ENCODE assay signal across 1 cellular context in the genomic region with DNA sequence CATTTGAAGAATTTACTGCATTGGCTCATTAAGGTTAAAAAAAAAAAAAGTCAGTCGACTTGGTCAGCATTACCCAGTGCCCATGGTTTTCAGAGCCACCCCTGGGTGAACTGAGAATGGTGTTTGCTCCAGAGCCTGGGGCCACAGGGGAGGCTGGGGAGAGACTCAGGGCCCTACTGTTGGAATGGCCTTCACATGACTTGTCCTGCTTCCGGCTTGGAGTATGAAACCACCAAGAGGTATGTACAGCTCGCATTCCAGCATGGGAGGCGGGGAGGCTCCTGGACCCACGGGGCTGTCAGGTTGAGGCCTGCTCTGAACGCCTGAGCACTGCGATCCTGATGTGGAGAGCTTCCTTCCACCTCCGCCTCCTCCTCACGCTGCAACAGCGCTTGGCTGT.
TF ChIP-seq lines count a peak whose summit lies in the region.

No MANE protein-coding gene starts in this region.

TF ChIP-seq in HepG2, 621 proteins besides CTCF, POLR2A, EP300 and RAD21 (continued from another document and continues in another):
- TF ChIP-seq, protein P1, sequence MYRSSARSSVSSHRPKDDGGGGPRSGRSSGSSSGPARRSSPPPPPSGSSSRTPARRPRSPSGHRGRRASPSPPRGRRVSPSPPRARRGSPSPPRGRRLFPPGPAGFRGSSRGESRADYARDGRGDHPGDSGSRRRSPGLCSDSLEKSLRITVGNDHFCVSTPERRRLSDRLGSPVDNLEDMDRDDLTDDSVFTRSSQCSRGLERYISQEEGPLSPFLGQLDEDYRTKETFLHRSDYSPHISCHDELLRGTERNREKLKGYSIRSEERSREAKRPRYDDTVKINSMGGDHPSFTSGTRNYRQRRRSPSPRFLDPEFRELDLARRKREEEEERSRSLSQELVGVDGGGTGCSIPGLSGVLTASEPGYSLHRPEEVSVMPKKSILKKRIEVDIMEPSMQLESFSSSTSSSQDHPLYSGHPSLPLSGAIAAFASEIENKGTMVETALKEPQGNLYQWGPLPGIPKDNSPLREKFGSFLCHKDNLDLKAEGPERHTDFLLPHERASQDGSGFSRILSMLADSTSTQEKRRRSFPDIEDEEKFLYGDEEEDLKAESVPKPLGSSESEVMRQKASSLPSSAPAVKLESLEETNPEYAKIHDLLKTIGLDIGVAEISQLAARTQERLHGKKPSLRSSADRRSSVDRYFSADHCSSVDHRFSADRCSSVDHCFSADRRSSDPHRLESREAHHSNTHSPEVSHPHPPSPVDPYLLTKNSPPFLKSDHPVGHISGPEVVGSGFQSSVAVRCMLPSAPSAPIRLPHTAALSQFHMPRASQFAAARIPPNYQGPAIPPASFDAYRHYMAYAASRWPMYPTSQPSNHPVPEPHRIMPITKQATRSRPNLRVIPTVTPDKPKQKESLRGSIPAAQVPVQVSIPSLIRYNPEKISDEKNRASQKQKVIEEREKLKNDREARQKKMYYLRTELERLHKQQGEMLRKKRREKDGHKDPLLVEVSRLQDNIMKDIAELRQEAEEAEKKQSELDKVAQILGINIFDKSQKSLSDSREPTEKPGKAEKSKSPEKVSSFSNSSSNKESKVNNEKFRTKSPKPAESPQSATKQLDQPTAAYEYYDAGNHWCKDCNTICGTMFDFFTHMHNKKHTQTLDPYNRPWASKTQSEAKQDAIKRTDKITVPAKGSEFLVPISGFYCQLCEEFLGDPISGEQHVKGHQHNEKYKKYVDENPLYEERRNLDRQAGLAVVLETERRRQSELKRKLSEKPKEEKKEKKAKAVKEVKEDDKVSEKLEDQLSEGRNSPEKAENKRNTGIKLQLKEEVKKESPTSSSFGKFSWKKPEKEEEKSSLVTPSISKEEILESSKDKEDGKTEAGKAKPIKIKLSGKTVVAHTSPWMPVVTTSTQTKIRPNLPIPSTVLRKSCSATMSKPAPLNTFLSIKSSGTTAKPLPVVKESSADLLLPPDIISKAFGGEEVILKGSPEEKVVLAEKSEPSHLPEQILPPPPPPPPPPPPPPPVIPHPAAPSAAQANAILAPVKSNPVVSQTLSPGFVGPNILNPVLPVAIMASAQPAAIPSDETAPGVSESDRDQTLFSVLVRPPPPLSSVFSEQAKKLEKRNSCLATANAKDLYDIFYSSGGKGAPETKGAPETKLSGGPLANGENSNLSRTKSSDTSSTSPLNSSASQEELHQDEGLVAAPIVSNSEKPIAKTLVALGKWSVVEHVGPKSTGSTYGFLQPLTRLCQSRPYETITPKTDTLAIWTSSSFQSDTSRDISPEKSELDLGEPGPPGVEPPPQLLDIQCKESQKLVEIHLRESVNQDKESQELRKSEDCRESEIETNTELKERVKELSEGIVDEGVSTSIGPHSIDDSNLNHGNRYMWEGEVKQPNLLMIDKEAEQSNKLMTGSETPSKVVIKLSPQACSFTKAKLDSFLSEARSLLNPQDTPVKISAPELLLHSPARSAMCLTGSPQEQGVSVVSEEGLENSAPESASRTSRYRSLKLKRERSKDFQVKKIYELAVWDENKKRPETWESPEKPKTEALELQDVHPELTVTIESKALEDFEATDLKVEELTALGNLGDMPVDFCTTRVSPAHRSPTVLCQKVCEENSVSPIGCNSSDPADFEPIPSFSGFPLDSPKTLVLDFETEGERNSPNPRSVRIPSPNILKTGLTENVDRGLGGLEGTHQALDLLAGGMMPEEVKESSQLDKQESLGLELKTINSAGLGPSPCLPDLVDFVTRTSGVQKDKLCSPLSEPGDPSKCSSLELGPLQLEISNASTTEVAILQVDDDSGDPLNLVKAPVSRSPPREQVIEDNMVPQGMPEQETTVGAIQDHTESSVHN (CRISPR knock-in tag; IDR thresholded peaks at IDR 0.05) = no peak
- TF ChIP-seq, protein P2, sequence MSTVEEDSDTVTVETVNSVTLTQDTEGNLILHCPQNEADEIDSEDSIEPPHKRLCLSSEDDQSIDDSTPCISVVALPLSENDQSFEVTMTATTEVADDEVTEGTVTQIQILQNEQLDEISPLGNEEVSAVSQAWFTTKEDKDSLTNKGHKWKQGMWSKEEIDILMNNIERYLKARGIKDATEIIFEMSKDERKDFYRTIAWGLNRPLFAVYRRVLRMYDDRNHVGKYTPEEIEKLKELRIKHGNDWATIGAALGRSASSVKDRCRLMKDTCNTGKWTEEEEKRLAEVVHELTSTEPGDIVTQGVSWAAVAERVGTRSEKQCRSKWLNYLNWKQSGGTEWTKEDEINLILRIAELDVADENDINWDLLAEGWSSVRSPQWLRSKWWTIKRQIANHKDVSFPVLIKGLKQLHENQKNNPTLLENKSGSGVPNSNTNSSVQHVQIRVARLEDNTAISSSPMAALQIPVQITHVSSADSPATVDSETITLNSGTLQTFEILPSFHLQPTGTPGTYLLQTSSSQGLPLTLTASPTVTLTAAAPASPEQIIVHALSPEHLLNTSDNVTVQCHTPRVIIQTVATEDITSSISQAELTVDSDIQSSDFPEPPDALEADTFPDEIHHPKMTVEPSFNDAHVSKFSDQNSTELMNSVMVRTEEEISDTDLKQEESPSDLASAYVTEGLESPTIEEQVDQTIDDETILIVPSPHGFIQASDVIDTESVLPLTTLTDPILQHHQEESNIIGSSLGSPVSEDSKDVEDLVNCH (CRISPR knock-in tag; IDR thresholded peaks at IDR 0.05) = no peak
- no peak for TF ChIP-seq SIX1 (CRISPR knock-in tag; IDR thresholded peaks at IDR 0.05; ENCODE audit: borderline replicate concordance)
- TF ChIP-seq MIER2 (CRISPR knock-in tag; IDR thresholded peaks at IDR 0.05) = 0 out of 2 replicates have a peak, but pooled peaks have one; percentile 22
- TF ChIP-seq ARNTL (CRISPR knock-in tag; IDR thresholded peaks at IDR 0.05) = peak; percentile 47; the same call in 1 of the 2 replicates
- 0 out of 2 replicates have a peak, but pooled peaks have one; percentile 26 for TF ChIP-seq THRA (CRISPR knock-in tag; IDR thresholded peaks at IDR 0.05; ENCODE audit: borderline replicate concordance)
- TF ChIP-seq ZNF747 (CRISPR knock-in tag; IDR thresholded peaks at IDR 0.05; ENCODE audit: borderline replicate concordance) = no peak
- TF ChIP-seq, protein P3, sequence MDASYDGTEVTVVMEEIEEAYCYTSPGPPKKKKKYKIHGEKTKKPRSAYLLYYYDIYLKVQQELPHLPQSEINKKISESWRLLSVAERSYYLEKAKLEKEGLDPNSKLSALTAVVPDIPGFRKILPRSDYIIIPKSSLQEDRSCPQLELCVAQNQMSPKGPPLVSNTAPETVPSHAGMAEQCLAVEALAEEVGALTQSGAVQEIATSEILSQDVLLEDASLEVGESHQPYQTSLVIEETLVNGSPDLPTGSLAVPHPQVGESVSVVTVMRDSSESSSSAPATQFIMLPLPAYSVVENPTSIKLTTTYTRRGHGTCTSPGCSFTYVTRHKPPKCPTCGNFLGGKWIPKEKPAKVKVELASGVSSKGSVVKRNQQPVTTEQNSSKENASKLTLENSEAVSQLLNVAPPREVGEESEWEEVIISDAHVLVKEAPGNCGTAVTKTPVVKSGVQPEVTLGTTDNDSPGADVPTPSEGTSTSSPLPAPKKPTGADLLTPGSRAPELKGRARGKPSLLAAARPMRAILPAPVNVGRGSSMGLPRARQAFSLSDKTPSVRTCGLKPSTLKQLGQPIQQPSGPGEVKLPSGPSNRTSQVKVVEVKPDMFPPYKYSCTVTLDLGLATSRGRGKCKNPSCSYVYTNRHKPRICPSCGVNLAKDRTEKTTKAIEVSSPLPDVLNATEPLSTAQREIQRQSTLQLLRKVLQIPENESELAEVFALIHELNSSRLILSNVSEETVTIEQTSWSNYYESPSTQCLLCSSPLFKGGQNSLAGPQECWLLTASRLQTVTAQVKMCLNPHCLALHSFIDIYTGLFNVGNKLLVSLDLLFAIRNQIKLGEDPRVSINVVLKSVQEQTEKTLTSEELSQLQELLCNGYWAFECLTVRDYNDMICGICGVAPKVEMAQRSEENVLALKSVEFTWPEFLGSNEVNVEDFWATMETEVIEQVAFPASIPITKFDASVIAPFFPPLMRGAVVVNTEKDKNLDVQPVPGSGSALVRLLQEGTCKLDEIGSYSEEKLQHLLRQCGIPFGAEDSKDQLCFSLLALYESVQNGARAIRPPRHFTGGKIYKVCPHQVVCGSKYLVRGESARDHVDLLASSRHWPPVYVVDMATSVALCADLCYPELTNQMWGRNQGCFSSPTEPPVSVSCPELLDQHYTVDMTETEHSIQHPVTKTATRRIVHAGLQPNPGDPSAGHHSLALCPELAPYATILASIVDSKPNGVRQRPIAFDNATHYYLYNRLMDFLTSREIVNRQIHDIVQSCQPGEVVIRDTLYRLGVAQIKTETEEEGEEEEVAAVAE (CRISPR knock-in tag; IDR thresholded peaks at IDR 0.05; ENCODE audit: borderline replicate concordance) = no peak
- TF ChIP-seq ZNF644 (CRISPR knock-in tag; IDR thresholded peaks at IDR 0.05; ENCODE audit: low read depth) = peak; percentile 87
- no peak for TF ChIP-seq POLR2AphosphoS2 (IDR thresholded peaks at IDR 0.05; ENCODE audit: low read depth, low read length)
- no peak; the same call in 1 of the 2 replicates for TF ChIP-seq DPF2 (CRISPR knock-in tag; IDR thresholded peaks at IDR 0.05; ENCODE audit: borderline replicate concordance, low read depth)
- no peak for TF ChIP-seq SP140L (CRISPR knock-in tag; IDR thresholded peaks at IDR 0.05; ENCODE audit: borderline replicate concordance)
- TF ChIP-seq DMAP1 (CRISPR knock-in tag; IDR thresholded peaks at IDR 0.05) = peak; percentile 49; the same call in 1 of the 2 replicates
- no peak for TF ChIP-seq ZNF451 (CRISPR knock-in tag; IDR thresholded peaks at IDR 0.05)
- TF ChIP-seq RORA (CRISPR knock-in tag; IDR thresholded peaks at IDR 0.05) = no peak
- TF ChIP-seq SOX13 (IDR thresholded peaks at IDR 0.05) = no peak
- peak in 1 of 2 experiments; percentile 55; a peak in 2 of 4 replicates for TF ChIP-seq SOX13 (CRISPR knock-in tag; conservative IDR thresholded peaks at IDR 0.05 in 1 of 2, IDR thresholded peaks at IDR 0.05 in 1 of 2)
- TF ChIP-seq SCMH1 (CRISPR knock-in tag; IDR thresholded peaks at IDR 0.05; ENCODE audit: borderline replicate concordance) = no peak
- no peak for TF ChIP-seq KDM5A (IDR thresholded peaks at IDR 0.05; ENCODE audit: borderline replicate concordance, low read length)
- no peak for TF ChIP-seq NFE2L1 (CRISPR knock-in tag; IDR thresholded peaks at IDR 0.05; ENCODE audit: borderline replicate concordance)
- no peak for TF ChIP-seq ZNF24 (IDR thresholded peaks at IDR 0.05)
- no peak for TF ChIP-seq ZNF501 (CRISPR knock-in tag; IDR thresholded peaks at IDR 0.05)
- no peak for TF ChIP-seq PLSCR1 (CRISPR knock-in tag; IDR thresholded peaks at IDR 0.05; ENCODE audit: borderline replicate concordance)
- TF ChIP-seq ZNF761 (CRISPR knock-in tag; conservative IDR thresholded peaks at IDR 0.05) = no peak
- no peak for TF ChIP-seq AGO1 (IDR thresholded peaks at IDR 0.05; ENCODE audit: low read depth, low read length, poor library complexity, severe bottlenecking)
- TF ChIP-seq ZSCAN12 (CRISPR knock-in tag; IDR thresholded peaks at IDR 0.05) = no peak
- TF ChIP-seq, protein P4, sequence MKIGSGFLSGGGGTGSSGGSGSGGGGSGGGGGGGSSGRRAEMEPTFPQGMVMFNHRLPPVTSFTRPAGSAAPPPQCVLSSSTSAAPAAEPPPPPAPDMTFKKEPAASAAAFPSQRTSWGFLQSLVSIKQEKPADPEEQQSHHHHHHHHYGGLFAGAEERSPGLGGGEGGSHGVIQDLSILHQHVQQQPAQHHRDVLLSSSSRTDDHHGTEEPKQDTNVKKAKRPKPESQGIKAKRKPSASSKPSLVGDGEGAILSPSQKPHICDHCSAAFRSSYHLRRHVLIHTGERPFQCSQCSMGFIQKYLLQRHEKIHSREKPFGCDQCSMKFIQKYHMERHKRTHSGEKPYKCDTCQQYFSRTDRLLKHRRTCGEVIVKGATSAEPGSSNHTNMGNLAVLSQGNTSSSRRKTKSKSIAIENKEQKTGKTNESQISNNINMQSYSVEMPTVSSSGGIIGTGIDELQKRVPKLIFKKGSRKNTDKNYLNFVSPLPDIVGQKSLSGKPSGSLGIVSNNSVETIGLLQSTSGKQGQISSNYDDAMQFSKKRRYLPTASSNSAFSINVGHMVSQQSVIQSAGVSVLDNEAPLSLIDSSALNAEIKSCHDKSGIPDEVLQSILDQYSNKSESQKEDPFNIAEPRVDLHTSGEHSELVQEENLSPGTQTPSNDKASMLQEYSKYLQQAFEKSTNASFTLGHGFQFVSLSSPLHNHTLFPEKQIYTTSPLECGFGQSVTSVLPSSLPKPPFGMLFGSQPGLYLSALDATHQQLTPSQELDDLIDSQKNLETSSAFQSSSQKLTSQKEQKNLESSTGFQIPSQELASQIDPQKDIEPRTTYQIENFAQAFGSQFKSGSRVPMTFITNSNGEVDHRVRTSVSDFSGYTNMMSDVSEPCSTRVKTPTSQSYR (CRISPR knock-in tag; IDR thresholded peaks at IDR 0.05; ENCODE audit: borderline replicate concordance) = peak; percentile 56; the same call in 1 of the 2 replicates
- no peak for TF ChIP-seq ISL2 (CRISPR knock-in tag; IDR thresholded peaks at IDR 0.05)
- TF ChIP-seq ATAD3A (CRISPR knock-in tag; IDR thresholded peaks at IDR 0.05) = no peak
- 0 out of 2 replicates have a peak, but pooled peaks have one; percentile 36 for TF ChIP-seq KDM1A (CRISPR knock-in tag; IDR thresholded peaks at IDR 0.05)
- TF ChIP-seq, protein P5, sequence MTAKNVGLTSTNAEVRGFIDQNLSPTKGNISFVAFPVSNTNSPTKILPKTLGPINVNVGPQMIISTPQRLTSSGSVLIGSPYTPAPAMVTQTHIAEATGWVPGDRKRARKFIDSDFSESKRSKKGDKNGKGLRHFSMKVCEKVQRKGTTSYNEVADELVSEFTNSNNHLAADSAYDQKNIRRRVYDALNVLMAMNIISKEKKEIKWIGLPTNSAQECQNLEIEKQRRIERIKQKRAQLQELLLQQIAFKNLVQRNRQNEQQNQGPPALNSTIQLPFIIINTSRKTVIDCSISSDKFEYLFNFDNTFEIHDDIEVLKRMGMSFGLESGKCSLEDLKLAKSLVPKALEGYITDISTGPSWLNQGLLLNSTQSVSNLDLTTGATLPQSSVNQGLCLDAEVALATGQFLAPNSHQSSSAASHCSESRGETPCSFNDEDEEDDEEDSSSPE (CRISPR knock-in tag; IDR thresholded peaks at IDR 0.05) = 0 out of 2 replicates have a peak, but pooled peaks have one; percentile 27
- peak; percentile 90 for TF ChIP-seq SALL1 (CRISPR knock-in tag; IDR thresholded peaks at IDR 0.05)
- TF ChIP-seq, protein P6, sequence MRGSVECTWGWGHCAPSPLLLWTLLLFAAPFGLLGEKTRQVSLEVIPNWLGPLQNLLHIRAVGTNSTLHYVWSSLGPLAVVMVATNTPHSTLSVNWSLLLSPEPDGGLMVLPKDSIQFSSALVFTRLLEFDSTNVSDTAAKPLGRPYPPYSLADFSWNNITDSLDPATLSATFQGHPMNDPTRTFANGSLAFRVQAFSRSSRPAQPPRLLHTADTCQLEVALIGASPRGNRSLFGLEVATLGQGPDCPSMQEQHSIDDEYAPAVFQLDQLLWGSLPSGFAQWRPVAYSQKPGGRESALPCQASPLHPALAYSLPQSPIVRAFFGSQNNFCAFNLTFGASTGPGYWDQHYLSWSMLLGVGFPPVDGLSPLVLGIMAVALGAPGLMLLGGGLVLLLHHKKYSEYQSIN (CRISPR knock-in tag; IDR thresholded peaks at IDR 0.05; ENCODE audit: borderline replicate concordance) = no peak
